Comparison of ENCODE assay signal across 15 cellular contexts in genomic region chr16:89742948-89743347, GRCh38. TPM values are rescaled to one million over a fixed set of nuclear protein-coding genes. Genes with fewer than 3 reads are reported as not detected.
DNase-seq lines count a peak whose midpoint lies in the region; ATAC-seq and TF ChIP-seq lines count a peak whose summit lies in the region.
"Had no signal": no experiment of that assay in that cellular context is flagged by ENCODE, and none has a peak within 500 bp of the region (broad histone marks: within the 10 kb centered on the region; RNA-seq: fewer than 3 reads in every experiment).

No MANE protein-coding gene starts in this region.

- peaks cover 6% of the 10 kb centered on the region for H3K4me1 Mint-ChIP-seq in activated CD8-positive, alpha-beta memory T cell treated with anti-CD3 and anti-CD28 coated beads, Interleukin-2, amount 10 ng/mL, durations not matched to agents 7 days and 5 days
- peaks cover 33% of the 10 kb centered on the region for H3K4me1 Mint-ChIP-seq in dendritic cell treated with granulocyte-macrophage colony-stimulating factor and Interleukin-4, amounts not matched to agents 40 ng/mL and 50 ng/mL, for 4 days (ENCODE audit: low read depth)
- peaks cover 14% of the 10 kb centered on the region for H3K4me1 Mint-ChIP-seq in stimulated activated memory B cell treated with anti-CD40 and anti-IgM and Interleukin-4, amounts not matched to agents 10 μg/mL and 1 μg/mL and 100 μg/mL, for 72 hours

- no peak overlapping the region for H3K4me3 ChIP-seq in MM.1S (ENCODE audit: low read length)
- H3K4me3 ChIP-seq: lung had no signal

- no peaks in the 10 kb centered on the region for H3K9me2 ChIP-seq in MM.1S (replicated peaks; ENCODE audit: insufficient read depth, low read length)

- CTCF ChIA-PET in activated CD8-positive, alpha-beta memory T cell treated with anti-CD3 and anti-CD28 coated beads, Interleukin-2, amount 10 ng/mL, durations not matched to agents 7 days and 5 days (lab: Charles Lee): interaction anchor here (1.1 to 3.5 kb wide), 4 partner anchors 21 to 118 kb away, joined by 3 to 15 read pairs (median 8); no protein-coding TSS in a partner anchor

- H3K9ac ChIP-seq in MM.1S (ENCODE audit: low read length): 0 out of 2 replicates have a peak overlapping the region, but pooled peaks have one; percentile 23

- H3K27ac ChIP-seq in MM.1S (ENCODE audit: low read length) (peak overlapping the region; percentile 87), foreskin keratinocyte (no peak overlapping the region)

- no peaks in the 10 kb centered on the region for H3K36me3 ChIP-seq in MM.1S (replicated peaks; ENCODE audit: insufficient read depth, low read length)

- H3K9me3 ChIP-seq in MM.1S (replicated peaks; ENCODE audit: insufficient read depth, low read length): no peaks in the 10 kb centered on the region

- H3K36me3 Mint-ChIP-seq in activated CD8-positive, alpha-beta memory T cell treated with anti-CD3 and anti-CD28 coated beads, Interleukin-2, amount 10 ng/mL, durations not matched to agents 7 days and 5 days: peaks cover 55% of the 10 kb centered on the region
- peaks cover 84% of the 10 kb centered on the region for H3K36me3 Mint-ChIP-seq in dendritic cell treated with granulocyte-macrophage colony-stimulating factor and Interleukin-4, amounts not matched to agents 40 ng/mL and 50 ng/mL, for 4 days (ENCODE audit: low read depth)
- H3K36me3 Mint-ChIP-seq in stimulated activated memory B cell treated with anti-CD40 and anti-IgM and Interleukin-4, amounts not matched to agents 10 μg/mL and 1 μg/mL and 100 μg/mL, for 72 hours: peaks cover 24% of the 10 kb centered on the region

- peaks cover 8% of the 10 kb centered on the region for H3K4me1 ChIP-seq in MM.1S (ENCODE audit: low read length)
- H3K4me1 ChIP-seq in foreskin keratinocyte: no peaks in the 10 kb centered on the region

- no peaks in the 10 kb centered on the region for H3K27me3 Mint-ChIP-seq in activated CD8-positive, alpha-beta memory T cell treated with anti-CD3 and anti-CD28 coated beads, Interleukin-2, amount 10 ng/mL, durations not matched to agents 7 days and 5 days
- H3K27me3 Mint-ChIP-seq in dendritic cell treated with granulocyte-macrophage colony-stimulating factor and Interleukin-4, amounts not matched to agents 40 ng/mL and 50 ng/mL, for 4 days: no peaks in the 10 kb centered on the region
- no peaks in the 10 kb centered on the region for H3K27me3 Mint-ChIP-seq in stimulated activated memory B cell treated with anti-CD40 and anti-IgM and Interleukin-4, amounts not matched to agents 10 μg/mL and 1 μg/mL and 100 μg/mL, for 72 hours

- no peaks in the 10 kb centered on the region for H4K20me1 ChIP-seq in MM.1S (ENCODE audit: insufficient read depth, low read length)

- H3F3A ChIP-seq in MM.1S (ENCODE audit: insufficient read depth, low read length): peaks cover 12% of the 10 kb centered on the region

- intact Hi-C loops in dendritic cell treated with granulocyte-macrophage colony-stimulating factor and Interleukin-4, amounts not matched to agents 40 ng/mL and 50 ng/mL, for 4 days (cut with micrococcal nuclease): no loop called here

- H3K79me2 ChIP-seq in MM.1S (ENCODE audit: low read length): peaks cover 3% of the 10 kb centered on the region

- H3K4me3 Mint-ChIP-seq in activated CD8-positive, alpha-beta memory T cell treated with anti-CD3 and anti-CD28 coated beads, Interleukin-2, amount 10 ng/mL, durations not matched to agents 7 days and 5 days: no peak overlapping the region
- H3K4me3 Mint-ChIP-seq in dendritic cell treated with granulocyte-macrophage colony-stimulating factor and Interleukin-4, amounts not matched to agents 40 ng/mL and 50 ng/mL, for 4 days: no peak overlapping the region
- H3K4me3 Mint-ChIP-seq in stimulated activated memory B cell treated with anti-CD40 and anti-IgM and Interleukin-4, amounts not matched to agents 10 μg/mL and 1 μg/mL and 100 μg/mL, for 72 hours: no peak overlapping the region

- peak overlapping the region; percentile 21; the same call in 1 of the 2 replicates for H3K4me2 ChIP-seq in MM.1S (ENCODE audit: low read depth, low read length)

- H3K27ac Mint-ChIP-seq in activated CD8-positive, alpha-beta memory T cell treated with anti-CD3 and anti-CD28 coated beads, Interleukin-2, amount 10 ng/mL, durations not matched to agents 7 days and 5 days: peak overlapping the region; percentile 66
- peak overlapping the region; percentile 15 for H3K27ac Mint-ChIP-seq in dendritic cell treated with granulocyte-macrophage colony-stimulating factor and Interleukin-4, amounts not matched to agents 40 ng/mL and 50 ng/mL, for 4 days
- H3K27ac Mint-ChIP-seq in stimulated activated memory B cell treated with anti-CD40 and anti-IgM and Interleukin-4, amounts not matched to agents 10 μg/mL and 1 μg/mL and 100 μg/mL, for 72 hours: peak overlapping the region; percentile 35

- DNase-seq in activated CD8-positive, alpha-beta memory T cell treated with anti-CD3 and anti-CD28 coated beads, Interleukin-2, amount 10 ng/mL, durations not matched to agents 7 days and 5 days: no peak
- no peak for DNase-seq in activated CD8-positive, alpha-beta memory T cell treated with anti-CD3 and anti-CD28 coated beads, Interleukin-2, amount 50 U/mL, for 48 hours
- DNase-seq in MM.1S (peak; percentile 55), HuH-7 (ENCODE audit: low spot score) (no peak), foreskin keratinocyte (no peak)
- DNase-seq: dermis blood vessel endothelial cell, HCEC 1CT, NCI-H1930, NCI-H748 treated with DMSO at 0.1 percent for 48 hours, occipital lobe, small intestine had no signal

- no peak overlapping the region for H2AFZ ChIP-seq in MM.1S (ENCODE audit: low read length)

- TF ChIP-seq CTCF in MM.1S (IDR thresholded peaks at IDR 0.05; ENCODE audit: low read length) (no peak), foreskin keratinocyte (conservative IDR thresholded peaks at IDR 0.05) (no peak)

- no peak for ATAC-seq in activated CD8-positive, alpha-beta memory T cell treated with anti-CD3 and anti-CD28 coated beads, Interleukin-2, amount 10 ng/mL, durations not matched to agents 7 days and 5 days
- no peak for ATAC-seq in stimulated activated memory B cell treated with anti-CD40 and anti-IgM and Interleukin-4, amounts not matched to agents 10 μg/mL and 1 μg/mL and 100 μg/mL, for 72 hours
- ATAC-seq in HG03378 (IDR thresholded peaks at IDR 0.05; ENCODE audit: unreplicated experiment) (no peak), foreskin keratinocyte (no peak)

- H3K9me3 Mint-ChIP-seq in activated CD8-positive, alpha-beta memory T cell treated with anti-CD3 and anti-CD28 coated beads, Interleukin-2, amount 10 ng/mL, durations not matched to agents 7 days and 5 days (ENCODE audit: low read depth): no peaks in the 10 kb centered on the region
- no peaks in the 10 kb centered on the region for H3K9me3 Mint-ChIP-seq in dendritic cell treated with granulocyte-macrophage colony-stimulating factor and Interleukin-4, amounts not matched to agents 40 ng/mL and 50 ng/mL, for 4 days
- no peaks in the 10 kb centered on the region for H3K9me3 Mint-ChIP-seq in stimulated activated memory B cell treated with anti-CD40 and anti-IgM and Interleukin-4, amounts not matched to agents 10 μg/mL and 1 μg/mL and 100 μg/mL, for 72 hours

- no peaks in the 10 kb centered on the region for H3K27me3 ChIP-seq in MM.1S (replicated peaks; ENCODE audit: insufficient read depth, low read length)
- H3K27me3 ChIP-seq in foreskin keratinocyte: no peaks in the 10 kb centered on the region

RNA-seq across cellular contexts. Expression of gene ZNF276, which starts 21.6 kb away (rescaled TPM):
- 10 to 100 TPM; 38.0 to 58.1 TPM for total RNA-seq in activated CD8-positive, alpha-beta memory T cell treated with anti-CD3 and anti-CD28 coated beads, Interleukin-2, amount 10 ng/mL, durations not matched to agents 7 days and 5 days
- total RNA-seq in foreskin keratinocyte: 11.1 and 11.6 TPM in 2 replicates
- 8.0 and 8.1 TPM in 2 replicates for polyA plus RNA-seq in foreskin keratinocyte

RNA-seq across cellular contexts. Expression of gene VPS9D1, which starts 22.2 kb away (rescaled TPM):
- 1 to 10 TPM; 3.6 to 4.6 TPM for total RNA-seq in activated CD8-positive, alpha-beta memory T cell treated with anti-CD3 and anti-CD28 coated beads, Interleukin-2, amount 10 ng/mL, durations not matched to agents 7 days and 5 days
- total RNA-seq in foreskin keratinocyte: 3.9 and 5.0 TPM in 2 replicates
- polyA plus RNA-seq in foreskin keratinocyte: 4.5 and 4.9 TPM in 2 replicates

RNA-seq across cellular contexts. Expression of gene SPATA2L, which starts 41.4 kb away (rescaled TPM):
- 1 to 10 TPM; 5.8 to 7.4 TPM for total RNA-seq in activated CD8-positive, alpha-beta memory T cell treated with anti-CD3 and anti-CD28 coated beads, Interleukin-2, amount 10 ng/mL, durations not matched to agents 7 days and 5 days
- total RNA-seq in foreskin keratinocyte: 5.4 and 5.6 TPM in 2 replicates
- 5.7 and 6.1 TPM in 2 replicates for polyA plus RNA-seq in foreskin keratinocyte

RNA-seq across cellular contexts. Expression of gene CDK10, which starts 56.5 kb away (rescaled TPM):
- 10 to 100 TPM; 80.5 to 94.2 TPM for total RNA-seq in activated CD8-positive, alpha-beta memory T cell treated with anti-CD3 and anti-CD28 coated beads, Interleukin-2, amount 10 ng/mL, durations not matched to agents 7 days and 5 days
- 46.7 and 55.5 TPM in 2 replicates for total RNA-seq in foreskin keratinocyte
- polyA plus RNA-seq in foreskin keratinocyte: 55.7 and 73.2 TPM in 2 replicates

Comparison
In these comparisons a context has a peak if more than half of its experiments do, and no peak if none do; other contexts are left out.
1. H3K27ac Mint-ChIP-seq: peak in every context shown above with its lines; median percentile 66 in activated CD8-positive, alpha-beta memory T cell treated with anti-CD3 and anti-CD28 coated beads, Interleukin-2, amount 10 ng/mL, durations not matched to agents 7 days and 5 days; 35 in stimulated activated memory B cell treated with anti-CD40 and anti-IgM and Interleukin-4, amounts not matched to agents 10 μg/mL and 1 μg/mL and 100 μg/mL, for 72 hours; 15 in dendritic cell treated with granulocyte-macrophage colony-stimulating factor and Interleukin-4, amounts not matched to agents 40 ng/mL and 50 ng/mL, for 4 days.